ENCODE assay signal across 35 cellular contexts in the genomic region with DNA sequence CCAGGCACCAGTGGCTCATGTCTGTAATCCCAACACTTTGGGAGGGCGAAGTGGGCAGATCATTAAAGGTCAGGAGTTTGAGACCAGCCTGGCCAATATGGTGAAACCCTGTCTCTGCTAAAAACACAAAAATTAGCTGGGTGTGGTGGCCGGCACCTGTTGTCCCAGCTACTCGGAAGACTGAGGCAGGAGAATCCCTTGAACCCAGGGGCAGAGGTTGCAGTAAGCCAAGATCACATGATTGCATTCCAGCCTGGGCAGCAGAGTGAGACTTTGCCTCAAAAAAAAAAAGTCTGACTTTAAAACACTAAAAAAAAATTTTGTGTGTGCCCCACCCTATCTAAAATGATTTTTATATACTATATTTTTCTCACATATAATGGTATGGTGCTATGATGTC. TPM values are rescaled to one million over a fixed set of nuclear protein-coding genes. Genes with fewer than 3 reads are reported as not detected.
DNase-seq lines count a peak whose midpoint lies in the region; ATAC-seq, FAIRE-seq and TF ChIP-seq lines count a peak whose summit lies in the region.
"Had no signal": no experiment of that assay in that cellular context is flagged by ENCODE, and none has a peak within 500 bp of the region (broad histone marks: within the 10 kb centered on the region; RNA-seq: fewer than 3 reads in every experiment).

No MANE protein-coding gene starts in this region.

- TF ChIP-seq RAD21 in HepG2 (CRISPR knock-in tag; IDR thresholded peaks at IDR 0.05) = no peak
- TF ChIP-seq RAD21 in liver (IDR thresholded peaks at IDR 0.05) = no peak

- H3K9ac ChIP-seq in HepG2 (ENCODE audit: insufficient read depth, low read depth, low read length) = no peak overlapping the region
- no peak overlapping the region for H3K9ac ChIP-seq in liver (ENCODE audit: low read depth in 1 of 2, low read length in 2 of 2)
- H3K9ac ChIP-seq: BLaER1; BLaER1 treated with 17β-estradiol and CSF1 and Interleukin-3, amounts not matched to agents 10 nM and 100 nM had no signal

- no peaks in the 10 kb centered on the region for H3K79me2 ChIP-seq in HepG2 (ENCODE audit: insufficient read depth, low read length)

- in situ Hi-C loops in HepG2 (cut with HindIII; ENCODE audit: extremely low pct_ligation_motif_present, low pct_unique_long_range_greater_than_20kb) = no loop called here

- ATAC-seq in left lobe of liver (peak; percentile 7), HepG2 (no peak), GM19397 (IDR thresholded peaks at IDR 0.05; ENCODE audit: unreplicated experiment) (no peak), lower lobe of right lung (no peak)
- ATAC-seq: A549; CD8-positive, alpha-beta T cell had no signal

- POLR2A ChIA-PET in HepG2 (lab: Yijun Ruan, JAX) = no interaction called here

- H3K4me3 ChIP-seq in esophagus muscularis mucosa (no peak overlapping the region), HepG2 (replicated peaks in 1 of 3; ENCODE audit: insufficient read depth in 1 of 3, low read depth in 2 of 3, low read length in 3 of 3) (no peak overlapping the region), liver (ENCODE audit: low read depth in 1 of 3, low read length in 3 of 3) (no peak overlapping the region), lower lobe of right lung (no peak overlapping the region)
- H3K4me3 ChIP-seq: A549; BLaER1; BLaER1 treated with 17β-estradiol and CSF1 and Interleukin-3, amounts not matched to agents 10 nM and 100 nM had no signal

- H3K27ac ChIP-seq in esophagus muscularis mucosa (replicated peaks in 1 of 4) (no peak overlapping the region), HepG2 (ENCODE audit: extremely low read length, insufficient read depth, low read length) (no peak overlapping the region), liver (ENCODE audit: low read depth in 1 of 2, low read length in 2 of 2) (no peak overlapping the region), lower lobe of right lung (no peak overlapping the region)
- H3K27ac ChIP-seq: 22Rv1; A549; BLaER1; BLaER1 treated with 17β-estradiol and CSF1 and Interleukin-3, amounts not matched to agents 10 nM and 100 nM; C4-2B had no signal

- peak; percentile 24 for DNase-seq in esophagus muscularis mucosa (ENCODE audit: extremely low spot score)
- DNase-seq in left lobe of liver (ENCODE audit: low spot score) = peak; percentile 54
- no peak for DNase-seq in HepG2 (ENCODE audit: low spot score)
- no peak for DNase-seq in NCI-H2107 treated with DMSO at 0.1 percent for 48 hours (lab: John Stamatoyannopoulos, UW; ENCODE audit: unreplicated experiment)
- no peak for DNase-seq in SKM-1 treated with dmso at 0.1 percent for 144 hours (lab: John Stamatoyannopoulos, UW; ENCODE audit: unreplicated experiment)
- no peak for DNase-seq in lower lobe of right lung
- DNase-seq: 8988T; ACHN; AML-193; BE2C; C1 segment of cervical spinal cord; Caco-2; Calu3; CD4-positive, alpha-beta memory T cell; CD4-positive, alpha-beta T cell; CD4-positive, CD25-positive, alpha-beta regulatory T cell; CD8-positive, alpha-beta memory T cell; CD8-positive, alpha-beta T cell; COR-L47; DMS 273 treated with DMSO at 0.1 percent for 48 hours; DMS153; DMS53; DMS79; DMS79 treated with DMSO at 0.1 percent for 48 hours; DND-41; EL had no signal

- TF ChIP-seq EP300 in esophagus muscularis mucosa (IDR thresholded peaks at IDR 0.05) (no peak), HepG2 (IDR thresholded peaks at IDR 0.05; ENCODE audit: low read depth in 2 of 2, low read length in 2 of 2) (no peak), HepG2 (CRISPR knock-in tag; IDR thresholded peaks at IDR 0.05; ENCODE audit: borderline replicate concordance) (no peak)

- 84% methylated on average over 3 of the region's 3 CpGs for WGBS in esophagus muscularis mucosa
- 24% methylated on average over 3 of the region's 3 CpGs for WGBS in HepG2 (ENCODE audit: low lambda C conversion rate)
- 61% methylated on average over 3 of the region's 3 CpGs for WGBS in liver

- no TSS peak for BruUV-seq in HepG2 (replicated peaks; lab: Mats Ljungman, UMichigan)

- H4K20me1 ChIP-seq in HepG2 (ENCODE audit: insufficient read depth, low read length) = no peaks in the 10 kb centered on the region
- H4K20me1 ChIP-seq: BLaER1; BLaER1 treated with 17β-estradiol and CSF1 and Interleukin-3, amounts not matched to agents 10 nM and 100 nM had no signal

- H3K27me3 ChIP-seq in esophagus muscularis mucosa = peaks cover 0 to 4% (median 0%) of the 10 kb centered on the region in 4 donors
- no peaks in the 10 kb centered on the region for H3K27me3 ChIP-seq in HepG2 (ENCODE audit: control insufficient read depth in 1 of 2, insufficient read depth in 2 of 2, low read length in 2 of 2)
- H3K27me3 ChIP-seq in liver (ENCODE audit: control insufficient read depth in 4 of 4, insufficient read depth in 4 of 4, low read length in 3 of 4) = no peaks in the 10 kb centered on the region
- H3K27me3 ChIP-seq in lower lobe of right lung (ENCODE audit: low read depth) = no peaks in the 10 kb centered on the region
- H3K27me3 ChIP-seq: BE2C; BLaER1; BLaER1 treated with 17β-estradiol and CSF1 and Interleukin-3, amounts not matched to agents 10 nM and 100 nM had no signal

- no peak overlapping the region for H3K4me2 ChIP-seq in HepG2 (ENCODE audit: low read depth, low read length)
- H3K4me2 ChIP-seq: A549; BLaER1; BLaER1 treated with 17β-estradiol and CSF1 and Interleukin-3, amounts not matched to agents 10 nM and 100 nM had no signal

- TF ChIP-seq CTCF in esophagus muscularis mucosa (IDR thresholded peaks at IDR 0.05) = no peak
- no peak for TF ChIP-seq CTCF in HepG2 (CRISPR knock-in tag; IDR thresholded peaks at IDR 0.05)
- no peak for TF ChIP-seq CTCF in liver (IDR thresholded peaks at IDR 0.05; ENCODE audit: low read depth, low read length, missing input control)
- TF ChIP-seq CTCF in lower lobe of right lung (IDR thresholded peaks at IDR 0.05) = no peak

- CTCF ChIA-PET in HepG2 (lab: Yijun Ruan, JAX; ENCODE audit: low intra/inter-chr PET ratio, low total read pairs) = no interaction called here

- H3K36me3 ChIP-seq in esophagus muscularis mucosa (no peaks in the 10 kb centered on the region), HepG2 (replicated peaks in 1 of 2; ENCODE audit: control insufficient read depth in 1 of 2, insufficient read depth in 2 of 2, low read length in 2 of 2) (no peaks in the 10 kb centered on the region), liver (ENCODE audit: control insufficient read depth in 4 of 4, insufficient read depth in 3 of 4, low read depth in 1 of 4, low read length in 3 of 4) (no peaks in the 10 kb centered on the region), lower lobe of right lung (no peaks in the 10 kb centered on the region)
- H3K36me3 ChIP-seq: BE2C; BLaER1; BLaER1 treated with 17β-estradiol and CSF1 and Interleukin-3, amounts not matched to agents 10 nM and 100 nM had no signal

- H3K4me1 ChIP-seq in esophagus muscularis mucosa (no peaks in the 10 kb centered on the region), HepG2 (ENCODE audit: insufficient read depth, low read length) (peaks cover 19% of the 10 kb centered on the region), liver (ENCODE audit: control insufficient read depth in 4 of 4, insufficient read depth in 4 of 4, low read length in 3 of 4) (peaks cover 2 to 11% (median 8%) of the 10 kb centered on the region in 4 donors), lower lobe of right lung (no peaks in the 10 kb centered on the region)
- H3K4me1 ChIP-seq: A549, BE2C, Caco-2 had no signal

- no peak for FAIRE-seq in HepG2 (lab: Jason Lieb, UNC)
- FAIRE-seq: A204.1, A549, D721Med had no signal

- no peaks in the 10 kb centered on the region for H3K9me3 ChIP-seq in esophagus muscularis mucosa
- H3K9me3 ChIP-seq in HepG2 (ENCODE audit: low read length) = no peaks in the 10 kb centered on the region
- no peaks in the 10 kb centered on the region for H3K9me3 ChIP-seq in liver (ENCODE audit: control insufficient read depth in 4 of 4, low read length in 3 of 4)
- H3K9me3 ChIP-seq in lower lobe of right lung = no peaks in the 10 kb centered on the region
- H3K9me3 ChIP-seq: BE2C, BLaER1, Caco-2 had no signal

- intact Hi-C loops in esophagus muscularis mucosa (cut with DNase I) = no loop called here
- intact Hi-C loops in HepG2 (cut with micrococcal nuclease; ENCODE audit: unreplicated experiment) = no loop called here
- intact Hi-C loops in lower lobe of right lung (cut with DNase I) = no loop called here

- TF ChIP-seq POLR2A in esophagus muscularis mucosa (IDR thresholded peaks at IDR 0.05; ENCODE audit: low read depth) (no peak), HepG2 (IDR thresholded peaks at IDR 0.05; ENCODE audit: insufficient read depth in 1 of 2, low read depth in 2 of 2, low read length in 2 of 2) (no peak)

- no peak overlapping the region for H2AFZ ChIP-seq in HepG2 (ENCODE audit: low read length)

TF ChIP-seq in liver, 16 proteins besides CTCF, POLR2A, EP300 and RAD21 (continues in another document):
- no peak for TF ChIP-seq SP1 (IDR thresholded peaks at IDR 0.05)
- no peak for TF ChIP-seq TAF1 (conservative IDR thresholded peaks at IDR 0.05)
- TF ChIP-seq HNF4A (conservative IDR thresholded peaks at IDR 0.05) = peak; percentile 82 to 84

RNA-seq across cellular contexts. Expression of a gene that starts 26.2 kb away (rescaled TPM):
- total RNA-seq in esophagus muscularis mucosa (10 to 100 TPM; 11.6 to 19.1 (median 14.1) TPM), left lobe of liver (26.5 TPM), HepG2 (2016; rRNA removed; fragmentation: Illumina TruSeq; extraction: Trizol) (14.1 and 19.9 TPM in 2 replicates), liver (10 to 100 TPM; 10.6 to 19.6 TPM), lower lobe of right lung (23.3 TPM)
- total RNA-seq in HepG2 (2016; cell fraction: cytosol; rRNA removed; fragmentation: Illumina TruSeq; extraction: Trizol; ENCODE audit: low read depth) = 6.0 and 7.4 TPM in 2 replicates
- 18.2 and 20.9 TPM in 2 replicates for total RNA-seq in HepG2 (2016; cell fraction: insoluble cytoplasmic fraction; rRNA removed; fragmentation: Illumina TruSeq; extraction: Trizol)
- total RNA-seq in HepG2 (2016; cell fraction: membrane; rRNA removed; fragmentation: Illumina TruSeq; extraction: Trizol) = 14.5 and 17.1 TPM in 2 replicates
- 8.5 and 12.5 TPM in 2 replicates for total RNA-seq in HepG2 (2016; cell fraction: nucleus; rRNA removed; fragmentation: Illumina TruSeq; extraction: Trizol)
- polyA plus RNA-seq in HepG2 (2011; rRNA removed) (19.3 and 19.8 TPM in 2 replicates), liver (10 to 100 TPM; 18.3 to 20.3 TPM)
- 11.0 and 18.1 TPM in 2 replicates for polyA plus RNA-seq in HepG2 (2011; cell fraction: cytosol; rRNA removed)
- 3.7 and 4.0 TPM in 2 replicates for polyA plus RNA-seq in HepG2 (2011; cell fraction: nucleus; rRNA removed)
- polyA plus RNA-seq in HepG2 (2012) = 11.1 and 12.9 TPM in 2 replicates
- 5.8 and 7.3 TPM in 2 replicates for polyA plus RNA-seq in HepG2 (2016; cell fraction: cytosol; fragmentation: Illumina TruSeq; extraction: Trizol; ENCODE audit: low read depth)
- polyA plus RNA-seq in HepG2 (2016; cell fraction: insoluble cytoplasmic fraction; fragmentation: Illumina TruSeq; extraction: Trizol; ENCODE audit: low read depth) = 12.4 and 13.3 TPM in 2 replicates
- polyA plus RNA-seq in HepG2 (2016; cell fraction: membrane; fragmentation: Illumina TruSeq; extraction: Trizol; ENCODE audit: low read depth) = 11.3 and 13.2 TPM in 2 replicates
- polyA plus RNA-seq in HepG2 (2016; cell fraction: nucleus; fragmentation: Illumina TruSeq; extraction: Trizol; ENCODE audit: insufficient read depth, low read depth) = 11.9 and 12.4 TPM in 2 replicates
- polyA minus RNA-seq in HepG2 (2011; rRNA and poly(A)+ RNA removed; ENCODE audit: low replicate concordance) = 11.5 and 16.2 TPM in 2 replicates
- 7.2 and 15.2 TPM in 2 replicates for polyA minus RNA-seq in HepG2 (2011; cell fraction: cytosol; rRNA and poly(A)+ RNA removed)
- polyA minus RNA-seq in HepG2 (2011; cell fraction: nucleus; rRNA and poly(A)+ RNA removed) = 4.1 and 6.2 TPM in 2 replicates

Comparison
In these comparisons a context has a peak if more than half of its experiments do, and no peak if none do; other contexts are left out.
1. DNase-seq: peak in esophagus muscularis mucosa (single experiment) and left lobe of liver (single experiment); none in HepG2 (single experiment), NCI-H2107 treated with DMSO at 0.1 percent for 48 hours (single experiment), SKM-1 treated with dmso at 0.1 percent for 144 hours (single experiment) and lower lobe of right lung (single experiment).